In genomic region chr2:7468448-7468828, GRCh38 we compare ENCODE assay signal across 25 cellular contexts.
DNase-seq lines count a peak whose midpoint lies in the region; ATAC-seq lines count a peak whose summit lies in the region.
"Had no signal": no experiment of that assay in that cellular context is flagged by ENCODE, and none has a peak within 500 bp of the region (broad histone marks: within the 10 kb centered on the region; RNA-seq: fewer than 3 reads in every experiment).

No MANE protein-coding gene starts in this region.

- ATAC-seq in activated T-cell treated with anti-CD3 and anti-CD28 coated beads, Interleukin-2, amount 50 U/mL, for 4 hours = peak; percentile 21 to 35
- peak; percentile 48 for ATAC-seq in T-helper 17 cell
- peak; percentile 28 for ATAC-seq in activated naive CD8-positive, alpha-beta T cell treated with anti-CD3 and anti-CD28 coated beads, Interleukin-2, amount 10 ng/mL, durations not matched to agents 7 days and 5 days (ENCODE audit: low read depth)
- ATAC-seq: left lung; stimulated activated memory B cell treated with anti-CD40 and anti-IgM and Interleukin-4, amounts not matched to agents 10 μg/mL and 1 μg/mL and 100 μg/mL, for 72 hours had no signal

- POLR2A ChIA-PET in activated naive CD8-positive, alpha-beta T cell treated with anti-CD3 and anti-CD28 coated beads, Interleukin-2, amount 10 ng/mL, durations not matched to agents 7 days and 5 days (lab: Charles Lee) = interaction anchor here (0.7 to 2.0 kb wide), 6 partner anchors 12 to 558 kb away, joined by 3 to 10 read pairs (median 4); no protein-coding TSS in a partner anchor

- H3K36me3 Mint-ChIP-seq in activated T-cell treated with anti-CD3 and anti-CD28 coated beads, Interleukin-2, amount 50 U/mL, for 4 hours (ENCODE audit: insufficient read depth) = no peaks in the 10 kb centered on the region
- H3K36me3 Mint-ChIP-seq in T-helper 17 cell (ENCODE audit: low read depth) = peaks cover 2% of the 10 kb centered on the region
- H3K36me3 Mint-ChIP-seq in activated naive CD8-positive, alpha-beta T cell treated with anti-CD3 and anti-CD28 coated beads, Interleukin-2, amount 10 ng/mL, durations not matched to agents 7 days and 5 days = peaks cover 31% of the 10 kb centered on the region
- H3K36me3 Mint-ChIP-seq in stimulated activated naive CD8-positive, alpha-beta T cell treated with anti-CD3 and anti-CD28 coated beads, Interleukin-15, Interleukin-2, amounts not matched to agents 100 ng/mL and 50 ng/mL, for 24 hours (ENCODE audit: low read depth) = peaks cover 15% of the 10 kb centered on the region
- H3K36me3 Mint-ChIP-seq: memory B cell; stimulated activated memory B cell treated with anti-CD40 and anti-IgM and Interleukin-4, amounts not matched to agents 10 μg/mL and 1 μg/mL and 100 μg/mL, for 72 hours had no signal

- H3K27ac Mint-ChIP-seq in T-helper 17 cell = no peak overlapping the region
- peak overlapping the region; percentile 87 for H3K27ac Mint-ChIP-seq in activated naive CD8-positive, alpha-beta T cell treated with anti-CD3 and anti-CD28 coated beads, Interleukin-2, amount 10 ng/mL, durations not matched to agents 7 days and 5 days
- peak overlapping the region; percentile 89 for H3K27ac Mint-ChIP-seq in stimulated activated naive CD8-positive, alpha-beta T cell treated with anti-CD3 and anti-CD28 coated beads, Interleukin-15, Interleukin-2, amounts not matched to agents 100 ng/mL and 50 ng/mL, for 24 hours
- H3K27ac Mint-ChIP-seq: memory B cell; stimulated activated memory B cell treated with anti-CD40 and anti-IgM and Interleukin-4, amounts not matched to agents 10 μg/mL and 1 μg/mL and 100 μg/mL, for 72 hours had no signal

- no peaks in the 10 kb centered on the region for H3K27me3 Mint-ChIP-seq in activated T-cell treated with anti-CD3 and anti-CD28 coated beads, Interleukin-2, amount 50 U/mL, for 4 hours (ENCODE audit: low read depth)
- H3K27me3 Mint-ChIP-seq in T-helper 17 cell = peaks cover 16% of the 10 kb centered on the region
- H3K27me3 Mint-ChIP-seq in activated naive CD8-positive, alpha-beta T cell treated with anti-CD3 and anti-CD28 coated beads, Interleukin-2, amount 10 ng/mL, durations not matched to agents 7 days and 5 days = no peaks in the 10 kb centered on the region
- no peaks in the 10 kb centered on the region for H3K27me3 Mint-ChIP-seq in stimulated activated naive CD8-positive, alpha-beta T cell treated with anti-CD3 and anti-CD28 coated beads, Interleukin-15, Interleukin-2, amounts not matched to agents 100 ng/mL and 50 ng/mL, for 24 hours

- H3K9me3 ChIP-seq in T-helper 17 cell (ENCODE audit: control insufficient read depth, low read length, poor library complexity, severe bottlenecking) = no peaks in the 10 kb centered on the region
- H3K9me3 ChIP-seq: left lung, Peyer's patch, thoracic aorta had no signal

- no peak overlapping the region for H3K4me3 Mint-ChIP-seq in activated T-cell treated with anti-CD3 and anti-CD28 coated beads, Interleukin-2, amount 50 U/mL, for 4 hours
- H3K4me3 Mint-ChIP-seq in T-helper 17 cell = no peak overlapping the region
- no peak overlapping the region for H3K4me3 Mint-ChIP-seq in activated naive CD8-positive, alpha-beta T cell treated with anti-CD3 and anti-CD28 coated beads, Interleukin-2, amount 10 ng/mL, durations not matched to agents 7 days and 5 days
- H3K4me3 Mint-ChIP-seq in stimulated activated naive CD8-positive, alpha-beta T cell treated with anti-CD3 and anti-CD28 coated beads, Interleukin-15, Interleukin-2, amounts not matched to agents 100 ng/mL and 50 ng/mL, for 24 hours = no peak overlapping the region
- H3K4me3 Mint-ChIP-seq: memory B cell; stimulated activated memory B cell treated with anti-CD40 and anti-IgM and Interleukin-4, amounts not matched to agents 10 μg/mL and 1 μg/mL and 100 μg/mL, for 72 hours had no signal

- H3K4me1 Mint-ChIP-seq in activated T-cell treated with anti-CD3 and anti-CD28 coated beads, Interleukin-2, amount 50 U/mL, for 4 hours (ENCODE audit: low read depth) = peaks cover 22% of the 10 kb centered on the region
- peaks cover 4% of the 10 kb centered on the region for H3K4me1 Mint-ChIP-seq in T-helper 17 cell
- peaks cover 43% of the 10 kb centered on the region for H3K4me1 Mint-ChIP-seq in activated naive CD8-positive, alpha-beta T cell treated with anti-CD3 and anti-CD28 coated beads, Interleukin-2, amount 10 ng/mL, durations not matched to agents 7 days and 5 days
- peaks cover 64% of the 10 kb centered on the region for H3K4me1 Mint-ChIP-seq in stimulated activated naive CD8-positive, alpha-beta T cell treated with anti-CD3 and anti-CD28 coated beads, Interleukin-15, Interleukin-2, amounts not matched to agents 100 ng/mL and 50 ng/mL, for 24 hours (ENCODE audit: low read depth)
- H3K4me1 Mint-ChIP-seq: memory B cell; stimulated activated memory B cell treated with anti-CD40 and anti-IgM and Interleukin-4, amounts not matched to agents 10 μg/mL and 1 μg/mL and 100 μg/mL, for 72 hours had no signal

- H3K9me3 Mint-ChIP-seq in activated T-cell treated with anti-CD3 and anti-CD28 coated beads, Interleukin-2, amount 50 U/mL, for 4 hours = peaks cover 3% of the 10 kb centered on the region
- H3K9me3 Mint-ChIP-seq in activated naive CD8-positive, alpha-beta T cell treated with anti-CD3 and anti-CD28 coated beads, Interleukin-2, amount 10 ng/mL, durations not matched to agents 7 days and 5 days = peaks cover 12% of the 10 kb centered on the region
- H3K9me3 Mint-ChIP-seq in stimulated activated naive CD8-positive, alpha-beta T cell treated with anti-CD3 and anti-CD28 coated beads, Interleukin-15, Interleukin-2, amounts not matched to agents 100 ng/mL and 50 ng/mL, for 24 hours = peaks cover 8% of the 10 kb centered on the region
- H3K9me3 Mint-ChIP-seq: memory B cell had no signal

- DNase-seq in activated T-cell treated with anti-CD3 and anti-CD28 coated beads, Interleukin-2, amount 50 U/mL, for 4 hours = no peak
- no peak for DNase-seq in activated T-cell treated with anti-CD3 and anti-CD28 coated beads, Interleukin-2, amount 50 U/mL, for 48 hours
- no peak for DNase-seq in T-helper 17 cell
- no peak for DNase-seq in activated naive CD8-positive, alpha-beta T cell treated with anti-CD3 and anti-CD28 coated beads, Interleukin-2, amount 10 ng/mL, durations not matched to agents 7 days and 5 days
- no peak for DNase-seq in C1 segment of cervical spinal cord (lab: John Stamatoyannopoulos, UW)
- DNase-seq in NCI-H748 (lab: John Stamatoyannopoulos, UW; ENCODE audit: unreplicated experiment) = no peak
- DNase-seq: effector CD8-positive, alpha-beta T cell; EL; H7; islet precursor cell; KBM-7; left lung; NCI-H1092 treated with DMSO at 0.1 percent for 48 hours; NCI-H1694 treated with DMSO at 0.1 percent for 48 hours; NCI-H446 treated with DMSO at 0.1 percent for 48 hours; NCI-H82; retina; SHP77; T-helper 9 cell; WERI-Rb-1 had no signal
